In genomic region chr4:112706840-112707207, GRCh38 we compare ENCODE assay signal across 8 cellular contexts.
DNase-seq lines count a peak whose midpoint lies in the region; TF ChIP-seq lines count a peak whose summit lies in the region.

No MANE protein-coding gene starts in this region.

- no peak for TF ChIP-seq POLR2A in sigmoid colon (IDR thresholded peaks at IDR 0.05)

- no peak for TF ChIP-seq CTCF in WERI-Rb-1 (IDR thresholded peaks at IDR 0.05; ENCODE audit: low read depth, low read length)
- TF ChIP-seq CTCF in type B pancreatic cell (conservative IDR thresholded peaks at IDR 0.05) = no peak
- no peak for TF ChIP-seq CTCF in sigmoid colon (IDR thresholded peaks at IDR 0.05)

- CTCF ChIA-PET in activated naive CD4-positive, alpha-beta T cell treated with anti-CD3 and anti-CD28 coated beads for 36 hours (lab: Charles Lee) = interaction anchor here (1.0 kb wide), 1 partner anchor 14 kb away, joined by 3 read pairs; no protein-coding TSS in a partner anchor

- peaks cover 15% of the 10 kb centered on the region for H3K4me1 Mint-ChIP-seq in activated naive CD4-positive, alpha-beta T cell treated with anti-CD3 and anti-CD28 coated beads for 36 hours (ENCODE audit: low read depth)
- peaks cover 13% of the 10 kb centered on the region for H3K4me1 Mint-ChIP-seq in type B pancreatic cell (ENCODE audit: unreplicated experiment)

- H3K36me3 ChIP-seq in WERI-Rb-1 (no peaks in the 10 kb centered on the region), sigmoid colon (no peaks in the 10 kb centered on the region)

- peaks cover 42% of the 10 kb centered on the region for H3K27me3 Mint-ChIP-seq in activated naive CD4-positive, alpha-beta T cell treated with anti-CD3 and anti-CD28 coated beads for 36 hours (ENCODE audit: low read depth)
- peaks cover 63% of the 10 kb centered on the region for H3K27me3 Mint-ChIP-seq in type B pancreatic cell

- 10 to 11% methylated on average over 4 of the region's 4 CpGs for WGBS in sigmoid colon, 2 donors

- DNase-seq in activated naive CD4-positive, alpha-beta T cell treated with anti-CD3 and anti-CD28 coated beads for 36 hours = no peak
- DNase-seq in activated naive CD4-positive, alpha-beta T cell (lab: John Stamatoyannopoulos, UW) = no peak
- no peak for DNase-seq in WERI-Rb-1
- DNase-seq in type B pancreatic cell (ENCODE audit: extremely low spot score, unreplicated experiment) = no peak
- no peak for DNase-seq in KBM-7
- no peak for DNase-seq in OCI-M2 (lab: John Stamatoyannopoulos, UW; ENCODE audit: unreplicated experiment)
- DNase-seq in sigmoid colon = no peak

- in situ Hi-C loops in KBM-7 (cut with MboI; ENCODE audit: low pct_unique_long_range_greater_than_20kb, low sequenced_read_pairs) = no loop called here

- peaks cover 0 to 17% (median 12%) of the 10 kb centered on the region in 4 donors for H3K4me1 ChIP-seq in sigmoid colon

- H3K27ac Mint-ChIP-seq in activated naive CD4-positive, alpha-beta T cell treated with anti-CD3 and anti-CD28 coated beads for 36 hours = no peak overlapping the region
- peak overlapping the region; percentile 49 for H3K27ac Mint-ChIP-seq in type B pancreatic cell

- H3K27me3 ChIP-seq in WERI-Rb-1 (ENCODE audit: insufficient read depth, low read depth, severe bottlenecking) (peaks cover 6% of the 10 kb centered on the region), sigmoid colon (peaks cover 0 to 28% (median 12%) of the 10 kb centered on the region in 3 donors)

- TF ChIP-seq EP300 in sigmoid colon (IDR thresholded peaks at IDR 0.05) = no peak

- H3K27ac ChIP-seq in WERI-Rb-1 (no peak overlapping the region), sigmoid colon (no peak overlapping the region)

- H3K4me3 Mint-ChIP-seq in activated naive CD4-positive, alpha-beta T cell treated with anti-CD3 and anti-CD28 coated beads for 36 hours = peak overlapping the region; percentile 88
- H3K4me3 Mint-ChIP-seq in type B pancreatic cell = peak overlapping the region; percentile 95

- no peaks in the 10 kb centered on the region for H3K9me3 ChIP-seq in WERI-Rb-1 (ENCODE audit: severe bottlenecking)
- no peaks in the 10 kb centered on the region for H3K9me3 ChIP-seq in iPS-18c (ENCODE audit: control insufficient read depth, insufficient read depth, low read length)
- H3K9me3 ChIP-seq in sigmoid colon = no peaks in the 10 kb centered on the region

- intact Hi-C loops in activated naive CD4-positive, alpha-beta T cell treated with anti-CD3 and anti-CD28 coated beads for 36 hours (cut with micrococcal nuclease) = loop anchor here (2.0 kb wide), 2 partner anchors 28 to 70 kb away; partner anchors contain the start of genes LARP7 and ZGRF1
- intact Hi-C loops in sigmoid colon (cut with DNase I) = no loop called here

- peak overlapping the region; percentile 73 for H3K4me3 ChIP-seq in WERI-Rb-1 (ENCODE audit: low read depth, low read length)
- peak overlapping the region; percentile 47 for H3K4me3 ChIP-seq in iPS-18c (ENCODE audit: insufficient read depth, low read depth, low read length)
- peak overlapping the region in 2 of 4 donors; percentile 58 to 70 for H3K4me3 ChIP-seq in sigmoid colon

- H3K9me3 Mint-ChIP-seq in activated naive CD4-positive, alpha-beta T cell treated with anti-CD3 and anti-CD28 coated beads for 36 hours = no peaks in the 10 kb centered on the region
- no peaks in the 10 kb centered on the region for H3K9me3 Mint-ChIP-seq in type B pancreatic cell

- H3K36me3 Mint-ChIP-seq in activated naive CD4-positive, alpha-beta T cell treated with anti-CD3 and anti-CD28 coated beads for 36 hours (ENCODE audit: low read depth) = no peaks in the 10 kb centered on the region
- H3K36me3 Mint-ChIP-seq in type B pancreatic cell = no peaks in the 10 kb centered on the region
